ENCODE assay signal across 8 cellular contexts in the genomic region with DNA sequence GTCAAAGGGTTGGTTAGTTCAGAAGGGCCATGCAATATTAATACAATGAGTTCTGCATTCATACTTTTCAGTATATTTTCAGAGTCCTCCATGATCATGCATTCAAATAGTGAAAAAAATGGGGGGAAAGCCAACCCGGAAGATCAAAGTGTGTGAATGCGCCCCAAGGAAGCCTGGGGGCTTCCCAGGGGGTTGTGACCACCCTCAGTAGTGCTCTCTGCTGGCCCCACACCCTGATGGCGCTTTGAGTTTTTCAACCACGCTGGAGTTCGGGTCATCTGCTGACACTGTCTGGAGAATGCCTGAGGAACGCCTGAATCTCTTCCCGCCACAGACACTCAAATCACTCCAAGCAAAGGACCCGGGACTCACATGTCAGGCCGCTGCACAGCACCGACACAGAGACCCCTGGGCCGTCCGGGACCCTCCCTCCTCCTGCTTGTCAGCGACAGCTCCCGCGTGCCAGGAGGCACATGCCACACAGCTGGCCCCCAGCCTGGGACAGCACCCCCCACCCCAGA. TPM values are rescaled to one million over a fixed set of nuclear protein-coding genes. Genes with fewer than 3 reads are reported as not detected.
DNase-seq lines count a peak whose midpoint lies in the region; ATAC-seq, FAIRE-seq and TF ChIP-seq lines count a peak whose summit lies in the region.
"Had no signal": no experiment of that assay in that cellular context is flagged by ENCODE, and none has a peak within 500 bp of the region (broad histone marks: within the 10 kb centered on the region; RNA-seq: fewer than 3 reads in every experiment).

No MANE protein-coding gene starts in this region.

- no TSS peak for BruUV-seq in IMR-90 (replicated peaks; lab: Mats Ljungman, UMichigan)

- TF ChIP-seq CTCF in IMR-90 (conservative IDR thresholded peaks at IDR 0.05; ENCODE audit: low read depth, low read length) (peak; percentile 12; the same call in 1 of the 2 replicates), adrenal gland (IDR thresholded peaks at IDR 0.05) (peak in 1 of 6 experiments; percentile 4), kidney (IDR thresholded peaks at IDR 0.05; ENCODE audit: borderline replicate concordance, extremely low read depth, insufficient read depth) (no peak)

- H3K4me3 ChIP-seq in IMR-90 (ENCODE audit: insufficient read depth, low read depth, low read length), result peak overlapping the region; percentile 79
- peak overlapping the region; percentile 30 to 91 (median 77) for H3K4me3 ChIP-seq in adrenal gland
- H3K4me3 ChIP-seq in kidney (ENCODE audit: low read length in 2 of 2), result peak overlapping the region; percentile 64 to 68
- peak overlapping the region; percentile 55 to 84 for H3K4me3 ChIP-seq in stomach smooth muscle (ENCODE audit: low read length in 2 of 2)

- H3K56ac ChIP-seq in IMR-90 (ENCODE audit: extremely low read depth, insufficient read depth, low read length), result peak overlapping the region; percentile 95

- POLR2A ChIA-PET in IMR-90 (lab: Charles Lee; ENCODE audit: unreplicated experiment), result interaction anchor here (0.5 to 1.1 kb wide), 3 partner anchors 20 to 132 kb away, joined by 3 to 16 read pairs (median 9); no protein-coding TSS in a partner anchor

- no peak; the same call in 1 of the 2 replicates for TF ChIP-seq POLR2A in IMR-90 (IDR thresholded peaks at IDR 0.05; ENCODE audit: low read depth, low read length)
- TF ChIP-seq POLR2A in adrenal gland (IDR thresholded peaks at IDR 0.05), result no peak

- peak overlapping the region; percentile 86 to 87 for H4K8ac ChIP-seq in IMR-90 (ENCODE audit: low read depth in 2 of 2, low read length in 2 of 2)

- H3K9ac ChIP-seq in IMR-90 (ENCODE audit: low read depth, low read length) (peak overlapping the region; percentile 96), kidney (ENCODE audit: low read length in 2 of 2) (peak overlapping the region; percentile 11 to 72), stomach smooth muscle (ENCODE audit: low read length in 2 of 2) (peak overlapping the region in 1 of 2 donors; percentile 57)

- no peaks in the 10 kb centered on the region for H3K27me3 ChIP-seq in IMR-90 (ENCODE audit: control insufficient read depth, insufficient read depth, low read length)
- no peaks in the 10 kb centered on the region for H3K27me3 ChIP-seq in adrenal gland
- H3K27me3 ChIP-seq in stomach smooth muscle (ENCODE audit: control insufficient read depth in 1 of 2, insufficient read depth in 2 of 2, low read length in 2 of 2), result no peaks in the 10 kb centered on the region

- peak overlapping the region; percentile 89 for H2BK5ac ChIP-seq in IMR-90 (ENCODE audit: low read depth, low read length, poor library complexity, severe bottlenecking)

- H4K20me1 ChIP-seq in IMR-90 (ENCODE audit: insufficient read depth, low read length), result no peaks in the 10 kb centered on the region; the same call in 1 of the 2 replicates

- 7% methylated on average over 5 of the region's 15 CpGs; no CpG with 5 or more reads in 1 of the 2 experiments for WGBS in IMR-90 (ENCODE audit: extremely low coverage in 2 of 2, insufficient read length in 1 of 2), 2 experiments
- WGBS in adrenal gland, 4 donors, result 2 to 26% (median 4%) methylated on average over 4 to 15 of the region's 15 CpGs

- peaks cover 42% of the 10 kb centered on the region for H3K4me1 ChIP-seq in IMR-90 (ENCODE audit: control insufficient read depth, insufficient read depth, low read length)
- H3K4me1 ChIP-seq in adrenal gland (replicated peaks in 1 of 2), result peaks cover 46 to 65% of the 10 kb centered on the region in 2 donors
- peaks cover 39 to 49% of the 10 kb centered on the region in 2 donors for H3K4me1 ChIP-seq in kidney (ENCODE audit: control insufficient read depth in 1 of 2, insufficient read depth in 1 of 2, low read depth in 1 of 2, low read length in 2 of 2)
- H3K4me1 ChIP-seq in stomach smooth muscle (ENCODE audit: control insufficient read depth, insufficient read depth, low read length), result peaks cover 58% of the 10 kb centered on the region

- CTCF ChIA-PET in IMR-90 (lab: Yijun Ruan, JAX), result interaction anchor here (0.7 kb wide), 1 partner anchor 42 kb away, joined by 3 read pairs; no protein-coding TSS in a partner anchor

- FAIRE-seq in kidney (lab: Jason Lieb, UNC), result no peak

- H3K4me2 ChIP-seq in IMR-90 (ENCODE audit: low read depth, low read length), result peak overlapping the region; percentile 78

- no peaks in the 10 kb centered on the region for H3K9me3 ChIP-seq in IMR-90 (ENCODE audit: control insufficient read depth, insufficient read depth, low read length)
- H3K9me3 ChIP-seq in adrenal gland (replicated peaks in 1 of 3), result no peaks in the 10 kb centered on the region
- no peaks in the 10 kb centered on the region for H3K9me3 ChIP-seq in kidney (ENCODE audit: control insufficient read depth in 1 of 2, low read length in 2 of 2)
- H3K9me3 ChIP-seq in stomach smooth muscle (ENCODE audit: control insufficient read depth in 2 of 2, low read length in 2 of 2), result no peaks in the 10 kb centered on the region

- H4K5ac ChIP-seq in IMR-90 (ENCODE audit: low read depth, low read length), result peak overlapping the region; percentile 41

- H2AFZ ChIP-seq in IMR-90 (replicated peaks; ENCODE audit: low read length, poor library complexity), result peak overlapping the region; percentile 6

- H2BK20ac ChIP-seq in IMR-90 (ENCODE audit: low read depth, low read length), result peak overlapping the region; percentile 61

- intact Hi-C loops in IMR-90 (cut with micrococcal nuclease) (loop anchor here (1.0 to 10.0 kb wide), 6 partner anchors 24 to 364 kb away; partner anchors contain the start of gene PKD1L1), adrenal gland (cut with DNase I) (loop anchor here in 1 of 2 donors (10.0 kb wide), 2 partner anchors 234 to 316 kb away; no protein-coding TSS in a partner anchor), kidney (cut with DNase I) (no loop called here)

- H2BK15ac ChIP-seq in IMR-90 (ENCODE audit: low read depth, low read length), result peak overlapping the region; percentile 55; the same call in 2 of the 3 replicates

- dilution Hi-C loops in IMR-90 (cut with HindIII; ENCODE audit: low sequenced_read_pairs, unreplicated experiment), result no loop called here

- peak overlapping the region; percentile 97 for H3K4ac ChIP-seq in IMR-90 (ENCODE audit: low read depth, low read length)

- peaks cover 31% of the 10 kb centered on the region for H3K9me1 ChIP-seq in IMR-90 (ENCODE audit: insufficient read depth, low read length)

- peak; percentile 10; the same call in 1 of the 2 replicates for ATAC-seq in IMR-90 (ENCODE audit: low read depth)
- ATAC-seq in GM18909 (IDR thresholded peaks at IDR 0.05; ENCODE audit: poor library complexity, unreplicated experiment), result no peak
- no peak for ATAC-seq in GM21786 (IDR thresholded peaks at IDR 0.05; ENCODE audit: unreplicated experiment)

- peaks cover 20 to 55% of the 10 kb centered on the region in 2 experiments for H3K79me1 ChIP-seq in IMR-90 (ENCODE audit: low read depth in 1 of 2, low read length in 2 of 2)

- TF ChIP-seq RAD21 in IMR-90 (IDR thresholded peaks at IDR 0.05; ENCODE audit: low read length), result no peak; the same call in 1 of the 2 replicates

- H3K23ac ChIP-seq in IMR-90 (ENCODE audit: low read depth, low read length), result peak overlapping the region; percentile 97

- H4K91ac ChIP-seq in IMR-90 (ENCODE audit: insufficient read depth, low read depth, low read length), result peak overlapping the region; percentile 98

- DNase-seq in IMR-90 (peak; percentile 37), adrenal gland (peak in 4 of 7 donors; percentile 44 to 71 (median 52)), kidney (no peak)
- DNase-seq in activated naive CD4-positive, alpha-beta T cell treated with Interleukin-2 at 50 U/mL for 16 hours, result no peak
- DNase-seq: stimulated activated CD4-positive, alpha-beta T cell treated with anti-CD3 and anti-CD28 coated beads, Interleukin-1b, Interleukin-23, amount 100 ng/mL, for 48 hours had no signal

- H2BK120ac ChIP-seq in IMR-90 (ENCODE audit: low read depth, low read length), result peak overlapping the region; percentile 95

- H2AK9ac ChIP-seq in IMR-90 (replicated peaks; ENCODE audit: low read depth, low read length, poor library complexity), result peak overlapping the region; percentile 98

- peak overlapping the region; percentile 77 for H3K27ac ChIP-seq in IMR-90 (ENCODE audit: insufficient read depth, low read length)
- H3K27ac ChIP-seq in adrenal gland, result peak overlapping the region in 4 of 5 donors; percentile 78 to 91 (median 80)
- H3K27ac ChIP-seq in kidney (ENCODE audit: low read depth in 2 of 2, low read length in 2 of 2), result peak overlapping the region; percentile 88 to 94
- H3K27ac ChIP-seq in stomach smooth muscle (ENCODE audit: low read length), result no peak overlapping the region

- in situ Hi-C loops in IMR-90 (cut with MboI; ENCODE audit: low sequenced_read_pairs), result loop anchor here (10.0 kb wide), 1 partner anchor 234 kb away; no protein-coding TSS in a partner anchor

- H3K36me3 ChIP-seq in IMR-90 (ENCODE audit: control insufficient read depth, insufficient read depth, low read length) (peaks cover 6% of the 10 kb centered on the region), adrenal gland (replicated peaks in 1 of 2) (no peaks in the 10 kb centered on the region), kidney (ENCODE audit: control insufficient read depth in 1 of 2, insufficient read depth in 2 of 2, low read length in 2 of 2) (peaks cover 0 to 4% of the 10 kb centered on the region in 2 donors), stomach smooth muscle (ENCODE audit: control insufficient read depth in 2 of 2, insufficient read depth in 2 of 2, low read length in 2 of 2) (no peaks in the 10 kb centered on the region)

- H3K18ac ChIP-seq in IMR-90 (ENCODE audit: low read depth, low read length), result peak overlapping the region; percentile 94

- H3K14ac ChIP-seq in IMR-90 (replicated peaks; ENCODE audit: low read depth, low read length), result peak overlapping the region; percentile 98

- peak overlapping the region; percentile 88; the same call in 1 of the 2 replicates for H2AK5ac ChIP-seq in IMR-90 (ENCODE audit: low read depth, low read length)

TF ChIP-seq in IMR-90, 13 proteins besides CTCF, POLR2A, EP300 and RAD21 (continues in another document):
- TF ChIP-seq MXI1 (IDR thresholded peaks at IDR 0.05; ENCODE audit: borderline replicate concordance, low read depth, low read length) (peak; percentile 45; the same call in 1 of the 2 replicates), NFE2L2 (IDR thresholded peaks at IDR 0.05; ENCODE audit: low read depth, low read length) (no peak)

RNA-seq across cellular contexts. Expression of gene TNS3, which starts 1.0 kb away (rescaled TPM):
- 58.9 and 64.3 TPM in 2 replicates for total RNA-seq in IMR-90 (2012; rRNA removed)
- 75.6 and 79.2 TPM in 2 replicates for polyA plus RNA-seq in IMR-90 (2012; rRNA removed)
- polyA plus RNA-seq in IMR-90 (2012; cell fraction: cytosol; rRNA removed), result 45.5 and 62.9 TPM in 2 replicates
- polyA plus RNA-seq in IMR-90 (2012; cell fraction: nucleus; rRNA removed; ENCODE audit: low replicate concordance), result 103 and 160 TPM in 2 replicates
- 100 to 1,000 TPM in 6 of 8 donors, 10 to 100 TPM in 2; 75.8 to 188 (median 129) TPM for total RNA-seq in adrenal gland
- 10 to 100 TPM; 21.0 to 36.5 (median 36.4) TPM for polyA plus RNA-seq in adrenal gland
- total RNA-seq in kidney, result 198 TPM
- 38.4 TPM for polyA plus RNA-seq in kidney (ENCODE audit: insufficient read depth, low read depth, low replicate concordance)

Comparison
In these comparisons a context has a peak if more than half of its experiments do, and no peak if none do; other contexts are left out.
1. DNase-seq: peak in IMR-90 (single experiment) and adrenal gland (4 of 7); none in kidney (single experiment) and activated naive CD4-positive, alpha-beta T cell treated with Interleukin-2 at 50 U/mL for 16 hours (single experiment).
2. Peak in every context shown above with its lines, with median percentiles within 50 percentile points of each other: H3K4me3 ChIP-seq.